In the genomic region with DNA sequence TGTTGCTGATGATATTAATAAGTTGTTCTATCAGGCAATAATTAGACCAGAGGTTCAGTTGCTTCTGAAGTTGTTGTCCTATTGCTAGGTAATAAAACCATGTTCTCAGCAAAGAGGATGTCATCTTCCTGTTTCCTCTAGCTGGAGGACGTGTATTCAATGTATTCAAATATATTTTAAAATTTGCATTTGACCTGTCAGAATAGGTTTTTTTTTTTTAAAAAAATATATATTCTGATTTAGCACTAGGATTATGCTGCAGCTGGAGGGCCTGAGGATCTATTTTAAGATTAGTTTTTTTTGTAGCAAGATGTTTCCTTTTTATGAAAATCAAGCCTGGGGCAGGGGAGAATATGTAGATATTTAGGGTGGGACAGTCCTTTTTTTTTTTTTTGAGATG, we compare ENCODE assay signal across 15 cellular contexts.
DNase-seq lines count a peak whose midpoint lies in the region; ATAC-seq and TF ChIP-seq lines count a peak whose summit lies in the region.
"Had no signal": no experiment of that assay in that cellular context is flagged by ENCODE, and none has a peak within 500 bp of the region (broad histone marks: within the 10 kb centered on the region; RNA-seq: fewer than 3 reads in every experiment).

No MANE protein-coding gene starts in this region.

- no peaks in the 10 kb centered on the region for H3K27me3 ChIP-seq in CD4-positive, CD25-positive, alpha-beta regulatory T cell (ENCODE audit: control insufficient read depth, insufficient read depth, low read length)
- H3K27me3 ChIP-seq in sigmoid colon = no peaks in the 10 kb centered on the region

- ATAC-seq in CD4-positive, CD25-positive, alpha-beta regulatory T cell (ENCODE audit: low read depth in 2 of 2) = peak in 1 of 2 donors; percentile 52
- ATAC-seq in HG02610 (IDR thresholded peaks at IDR 0.05; ENCODE audit: unreplicated experiment) (peak; percentile 42), T-helper 17 cell (peak; percentile 61), naive B cell (ENCODE audit: low read depth in 2 of 2) (peak; percentile 79 to 80), GM21529 (IDR thresholded peaks at IDR 0.05; ENCODE audit: unreplicated experiment) (no peak)
- ATAC-seq: K562 had no signal

- H3K4me3 ChIP-seq in CD4-positive, CD25-positive, alpha-beta regulatory T cell (ENCODE audit: low read depth, low read length) = no peak overlapping the region
- H3K4me3 ChIP-seq in sigmoid colon = no peak overlapping the region
- H3K4me3 ChIP-seq: K562 had no signal

- H3K4me1 Mint-ChIP-seq in CD4-positive, CD25-positive, alpha-beta regulatory T cell = peaks cover 15 to 52% (median 24%) of the 10 kb centered on the region in 4 donors
- H3K4me1 Mint-ChIP-seq in T-helper 17 cell (peaks cover 17% of the 10 kb centered on the region), naive B cell (peaks cover 10 to 39% (median 21%) of the 10 kb centered on the region in 3 donors)

- H3K36me3 ChIP-seq in CD4-positive, CD25-positive, alpha-beta regulatory T cell (ENCODE audit: control insufficient read depth, insufficient read depth, low read length) = no peaks in the 10 kb centered on the region
- H3K36me3 ChIP-seq in sigmoid colon = no peaks in the 10 kb centered on the region

- H3K4me1 ChIP-seq in CD4-positive, CD25-positive, alpha-beta regulatory T cell (ENCODE audit: control insufficient read depth, insufficient read depth, low read length, poor library complexity, severe bottlenecking) = peaks cover 10% of the 10 kb centered on the region
- peaks cover 0 to 32% (median 12%) of the 10 kb centered on the region in 4 donors for H3K4me1 ChIP-seq in sigmoid colon

- peaks cover 0 to 7% (median 0%) of the 10 kb centered on the region in 7 donors for H3K9me3 Mint-ChIP-seq in CD4-positive, CD25-positive, alpha-beta regulatory T cell
- peaks cover 0 to 5% (median 0%) of the 10 kb centered on the region in 7 donors for H3K9me3 Mint-ChIP-seq in naive B cell
- H3K9me3 Mint-ChIP-seq: CD8-positive, alpha-beta memory T cell had no signal

- no peaks in the 10 kb centered on the region for H3K27me3 Mint-ChIP-seq in CD4-positive, CD25-positive, alpha-beta regulatory T cell
- H3K27me3 Mint-ChIP-seq in T-helper 17 cell (no peaks in the 10 kb centered on the region), naive B cell (peaks cover 0 to 8% (median 7%) of the 10 kb centered on the region in 3 donors)

- no peaks in the 10 kb centered on the region for H3K36me3 Mint-ChIP-seq in CD4-positive, CD25-positive, alpha-beta regulatory T cell
- H3K36me3 Mint-ChIP-seq in T-helper 17 cell (ENCODE audit: low read depth) (peaks cover 2% of the 10 kb centered on the region), naive B cell (peaks cover 0 to 4% of the 10 kb centered on the region in 2 donors)
- H3K36me3 Mint-ChIP-seq: CD8-positive, alpha-beta memory T cell had no signal

- intact Hi-C loops in sigmoid colon (cut with DNase I) = loop anchor here (5.0 kb wide), 1 partner anchor 44 kb away; no protein-coding TSS in a partner anchor

- no peak for TF ChIP-seq CTCF in sigmoid colon (IDR thresholded peaks at IDR 0.05)

- TF ChIP-seq EP300 in sigmoid colon (IDR thresholded peaks at IDR 0.05) = no peak

- no peak for TF ChIP-seq POLR2A in sigmoid colon (IDR thresholded peaks at IDR 0.05)

- H3K27ac ChIP-seq in CD4-positive, CD25-positive, alpha-beta regulatory T cell (ENCODE audit: insufficient read depth, low read length, poor library complexity, severe bottlenecking) = no peak overlapping the region
- no peak overlapping the region for H3K27ac ChIP-seq in sigmoid colon

- WGBS in sigmoid colon, 2 donors = 10 to 24% methylated on average over 1 of the region's 1 CpG

- H3K27ac Mint-ChIP-seq in CD4-positive, CD25-positive, alpha-beta regulatory T cell = peak overlapping the region in 2 of 3 donors; percentile 9 to 82
- H3K27ac Mint-ChIP-seq in T-helper 17 cell = no peak overlapping the region
- peak overlapping the region; percentile 34 to 96 (median 87) for H3K27ac Mint-ChIP-seq in naive B cell

- no peaks in the 10 kb centered on the region for H3K9me3 ChIP-seq in CD4-positive, CD25-positive, alpha-beta regulatory T cell (ENCODE audit: control insufficient read depth in 2 of 2, low read length in 2 of 2)
- H3K9me3 ChIP-seq in T-helper 17 cell (ENCODE audit: control insufficient read depth, low read length, poor library complexity, severe bottlenecking) (no peaks in the 10 kb centered on the region), sigmoid colon (no peaks in the 10 kb centered on the region)

- peak in 1 of 3 donors; percentile 54 for DNase-seq in CD4-positive, CD25-positive, alpha-beta regulatory T cell
- no peak for DNase-seq in T-helper 17 cell
- DNase-seq in naive B cell = peak; percentile 53
- no peak for DNase-seq in mucosa of gallbladder (ENCODE audit: low spot score)
- DNase-seq in sigmoid colon = no peak
- DNase-seq in ureter (ENCODE audit: low spot score) = no peak
- DNase-seq: AML-193; CD8-positive, alpha-beta memory T cell; NCI-H1092; NCI-H187; NCI-H2171; SHP77 treated with DMSO at 0.1 percent for 48 hours had no signal

- H3K4me3 Mint-ChIP-seq in CD4-positive, CD25-positive, alpha-beta regulatory T cell = peak overlapping the region in 2 of 4 donors; percentile 13 to 42
- H3K4me3 Mint-ChIP-seq in T-helper 17 cell = no peak overlapping the region
- peak overlapping the region in 7 of 8 donors; percentile 13 to 74 (median 45) for H3K4me3 Mint-ChIP-seq in naive B cell
- H3K4me3 Mint-ChIP-seq: CD8-positive, alpha-beta memory T cell had no signal
